In genomic region chr11:10066441-10066840, GRCh38 we compare ENCODE assay signal across 20 cellular contexts.
"Had no signal": no experiment of that assay in that cellular context is flagged by ENCODE, and none has a peak within 500 bp of the region (broad histone marks: within the 10 kb centered on the region; RNA-seq: fewer than 3 reads in every experiment).

No MANE protein-coding gene starts in this region.

- H3K27me3 Mint-ChIP-seq: central memory CD8-positive, alpha-beta T cell; stimulated activated naive B cell treated with anti-CD40 and anti-IgM and Interleukin-4, amounts not matched to agents 10 μg/mL and 1 μg/mL and 100 μg/mL, for 72 hours had no signal

- H3K9me3 ChIP-seq: colonic mucosa, sigmoid colon, thyroid gland had no signal

- H3K27ac ChIP-seq: brain microvascular endothelial cell, colonic mucosa, foreskin keratinocyte, left lung, sigmoid colon, spleen, thyroid gland had no signal

- H3K4me3 ChIP-seq: colonic mucosa, left lung, sigmoid colon, spleen, thyroid gland had no signal

- H3K36me3 ChIP-seq: brain microvascular endothelial cell, colonic mucosa, left lung, sigmoid colon, spleen, thyroid gland had no signal

- H3K27ac Mint-ChIP-seq: activated T-cell treated with anti-CD3 and anti-CD28 coated beads, Interleukin-2, amount 50 U/mL, for 72 hours; nephron; stimulated activated naive B cell treated with anti-CD40 and anti-IgM and Interleukin-4, amounts not matched to agents 10 μg/mL and 1 μg/mL and 100 μg/mL, for 72 hours had no signal

- H3K4me3 Mint-ChIP-seq: activated T-cell treated with anti-CD3 and anti-CD28 coated beads, Interleukin-2, amount 50 U/mL, for 72 hours; central memory CD8-positive, alpha-beta T cell; nephron; stimulated activated naive B cell treated with anti-CD40 and anti-IgM and Interleukin-4, amounts not matched to agents 10 μg/mL and 1 μg/mL and 100 μg/mL, for 72 hours had no signal

- H3K4me1 Mint-ChIP-seq: central memory CD8-positive, alpha-beta T cell; nephron had no signal

- ATAC-seq: activated T-cell treated with anti-CD3 and anti-CD28 coated beads, Interleukin-2, amount 50 U/mL, for 72 hours; foreskin keratinocyte; left lung; stimulated activated naive B cell treated with anti-CD40 and anti-IgM and Interleukin-4, amounts not matched to agents 10 μg/mL and 1 μg/mL and 100 μg/mL, for 72 hours had no signal

- DNase-seq: activated CD4-positive, CD25-positive, alpha-beta regulatory T cell treated with anti-CD3 and anti-CD28 coated beads, Interleukin-2, amount 50 U/mL, for 72 hours; activated effector memory CD4-positive, alpha-beta T cell treated with anti-CD3 and anti-CD28 coated beads, Interleukin-2, amount 50 U/mL, for 16 hours; activated naive CD4-positive, alpha-beta T cell treated with anti-CD3 and anti-CD28 coated beads, Interleukin-2, amount 50 U/mL, for 16 hours; activated T-cell treated with anti-CD3 and anti-CD28 coated beads, Interleukin-2, amount 50 U/mL, for 72 hours; aorta; brain microvascular endothelial cell; colonic mucosa; foreskin keratinocyte; hippocampal formation; left lung; midbrain; nucleus accumbens; posterior cingulate gyrus; sigmoid colon; spleen; stimulated activated naive B cell treated with anti-CD40 and anti-IgM and Interleukin-4, amounts not matched to agents 10 μg/mL and 1 μg/mL and 100 μg/mL, for 72 hours; T-helper 9 cell; thyroid gland had no signal

- H3K4me1 ChIP-seq: colonic mucosa, foreskin keratinocyte, left lung, spleen, thyroid gland had no signal

- H3K27me3 ChIP-seq: brain microvascular endothelial cell, colonic mucosa, foreskin keratinocyte, left lung, sigmoid colon, spleen, thyroid gland had no signal
